Comparison of ENCODE assay signal across 24 cellular contexts in the genomic region with DNA sequence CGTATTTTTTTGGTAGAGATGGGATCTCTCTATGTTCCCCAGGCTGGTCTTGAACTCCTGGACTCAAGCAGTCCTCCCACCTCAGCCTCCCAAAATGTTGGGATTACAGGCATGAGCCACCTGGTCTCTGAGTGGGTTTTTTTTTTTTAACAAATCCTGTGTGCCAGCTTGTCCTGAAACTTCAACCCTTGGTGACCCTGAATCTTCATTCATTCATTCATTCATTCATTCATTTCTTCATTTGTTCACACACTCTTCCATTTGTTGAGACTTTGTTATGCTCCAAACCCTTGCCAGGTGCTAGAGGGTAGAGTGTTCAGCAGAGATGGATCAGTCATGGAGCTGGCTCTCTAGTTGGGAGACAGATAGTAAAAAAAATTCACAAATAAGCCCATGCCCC. TPM values are rescaled to one million over a fixed set of nuclear protein-coding genes. Genes with fewer than 3 reads are reported as not detected.
DNase-seq lines count a peak whose midpoint lies in the region; ATAC-seq, FAIRE-seq and TF ChIP-seq lines count a peak whose summit lies in the region.
"Had no signal": no experiment of that assay in that cellular context is flagged by ENCODE, and none has a peak within 500 bp of the region (broad histone marks: within the 10 kb centered on the region; RNA-seq: fewer than 3 reads in every experiment).

No MANE protein-coding gene starts in this region.

- H3K79me2 ChIP-seq in HepG2 (ENCODE audit: insufficient read depth, low read length) (no peaks in the 10 kb centered on the region), K562 (ENCODE audit: control insufficient read depth, insufficient read depth, low read length) (no peaks in the 10 kb centered on the region), neural progenitor cell (ENCODE audit: low read depth) (no peaks in the 10 kb centered on the region)

- no peaks in the 10 kb centered on the region for H3K9me1 ChIP-seq in K562 (ENCODE audit: control insufficient read depth, insufficient read depth, low read length)

- DNase-seq in HepG2 (ENCODE audit: low spot score) = no peak
- DNase-seq in right lobe of liver = no peak
- DNase-seq in K562 (ENCODE audit: extremely low read depth in 1 of 4, low spot score in 3 of 4) = no peak
- DNase-seq in neural progenitor cell (ENCODE audit: low spot score) = no peak
- DNase-seq in omental fat pad (ENCODE audit: low spot score) = no peak
- DNase-seq in COLO829 (ENCODE audit: low spot score) = no peak
- DNase-seq: AML-193; CD4-positive, alpha-beta T cell; CD8-positive, alpha-beta T cell; COR-L47; DMS 273 treated with DMSO at 0.1 percent for 48 hours; DMS153; DMS53; DMS79; DND-41; EL; GDM1 had no signal

- peaks cover 40% of the 10 kb centered on the region for H3F3A ChIP-seq in neural progenitor cell (ENCODE audit: low read depth)

- intact Hi-C loops in HepG2 (cut with micrococcal nuclease; ENCODE audit: unreplicated experiment) = no loop called here
- intact Hi-C loops in right lobe of liver (cut with DNase I) = loop anchor here in 1 of 2 donors (10.0 kb wide), 1 partner anchor 62 kb away; no protein-coding TSS in a partner anchor
- intact Hi-C loops in K562 (cut with micrococcal nuclease) = no loop called here

- TF ChIP-seq RAD21 in HepG2 (CRISPR knock-in tag; IDR thresholded peaks at IDR 0.05) (no peak), K562 (CRISPR knock-in tag; conservative IDR thresholded peaks at IDR 0.05 in 1 of 2, IDR thresholded peaks at IDR 0.05 in 1 of 2) (no peak)

- in situ Hi-C loops in HepG2 (cut with HindIII; ENCODE audit: extremely low pct_ligation_motif_present, low pct_unique_long_range_greater_than_20kb) (no loop called here), K562 (cut with MboI) (no loop called here)

- H3K27me3 Mint-ChIP-seq in neural progenitor cell (ENCODE audit: insufficient read depth, low read depth) = peaks cover 2% of the 10 kb centered on the region

- no peak for ATAC-seq in HepG2
- no peak for ATAC-seq in right lobe of liver
- no peak for ATAC-seq in K562
- ATAC-seq in omental fat pad (ENCODE audit: low FRiP score) = no peak
- ATAC-seq: A549; CD8-positive, alpha-beta T cell had no signal

- H3K9me3 ChIP-seq in HepG2 (ENCODE audit: low read length) = peaks cover 12% of the 10 kb centered on the region
- no peaks in the 10 kb centered on the region for H3K9me3 ChIP-seq in right lobe of liver
- peaks cover 4% of the 10 kb centered on the region; the same call in 1 of the 2 replicates for H3K9me3 ChIP-seq in K562 (replicated peaks; ENCODE audit: control insufficient read depth, insufficient read depth, low read depth, low read length)
- no peaks in the 10 kb centered on the region for H3K9me3 ChIP-seq in neural progenitor cell (ENCODE audit: low read depth)

- 36% methylated on average over 1 of the region's 1 CpG for WGBS in HepG2 (ENCODE audit: low lambda C conversion rate)
- WGBS in right lobe of liver (ENCODE audit: insufficient coverage, low coverage, low lambda C conversion rate, missing lambda C conversion rate) = 43% methylated on average over 1 of the region's 1 CpG
- WGBS in K562 (ENCODE audit: insufficient coverage, low coverage, missing lambda C conversion rate) = 6% methylated on average over 1 of the region's 1 CpG

- no peaks in the 10 kb centered on the region for H3K36me3 ChIP-seq in HepG2 (replicated peaks in 1 of 2; ENCODE audit: control insufficient read depth in 1 of 2, insufficient read depth in 2 of 2, low read length in 2 of 2)
- H3K36me3 ChIP-seq in right lobe of liver = no peaks in the 10 kb centered on the region
- H3K36me3 ChIP-seq in K562 (ENCODE audit: control insufficient read depth, insufficient read depth, low read length) = no peaks in the 10 kb centered on the region
- no peaks in the 10 kb centered on the region for H3K36me3 ChIP-seq in neural progenitor cell
- H3K36me3 ChIP-seq: BLaER1 treated with 17β-estradiol and CSF1 and Interleukin-3, amounts not matched to agents 10 nM and 100 nM had no signal

- POLR2A ChIA-PET in HepG2 (lab: Yijun Ruan, JAX) = interaction anchor here (1.7 kb wide), 1 partner anchor 12 kb away, joined by 4 read pairs; a partner anchor contains a TSS
- POLR2A ChIA-PET in K562 (lab: Yijun Ruan, JAX) = interaction anchor here (0.6 to 1.4 kb wide), 2 partner anchors 12 to 29 kb away, joined by 5 read pairs; a partner anchor contains a TSS

- H3K4me3 ChIP-seq in HepG2 (replicated peaks in 1 of 3; ENCODE audit: insufficient read depth in 1 of 3, low read depth in 2 of 3, low read length in 3 of 3) (no peak overlapping the region), right lobe of liver (no peak overlapping the region), K562 (no peak overlapping the region), neural progenitor cell (no peak overlapping the region)
- H3K4me3 ChIP-seq: A549; BLaER1 treated with 17β-estradiol and CSF1 and Interleukin-3, amounts not matched to agents 10 nM and 100 nM had no signal

- no peak overlapping the region for H3K4me2 ChIP-seq in HepG2 (ENCODE audit: low read depth, low read length)
- no peak overlapping the region for H3K4me2 ChIP-seq in K562 (ENCODE audit: insufficient read depth, low read length)
- H3K4me2 ChIP-seq in neural progenitor cell = no peak overlapping the region
- H3K4me2 ChIP-seq: A549 had no signal

- BruUV-seq in HepG2 (replicated peaks; lab: Mats Ljungman, UMichigan) (no TSS peak), K562 (replicated peaks; lab: Mats Ljungman, UMichigan) (no TSS peak)

- H3K9me3 Mint-ChIP-seq in neural progenitor cell = peaks cover 8% of the 10 kb centered on the region

- peaks cover 40% of the 10 kb centered on the region for H3K4me1 Mint-ChIP-seq in neural progenitor cell
- H3K4me1 Mint-ChIP-seq: B cell had no signal

- peak overlapping the region; percentile 12 for H3K27ac Mint-ChIP-seq in neural progenitor cell
- H3K27ac Mint-ChIP-seq: B cell; CD4-positive, alpha-beta T cell; CD8-positive, alpha-beta T cell had no signal

- CTCF ChIA-PET in HepG2 (lab: Yijun Ruan, JAX; ENCODE audit: low intra/inter-chr PET ratio, low total read pairs) = no interaction called here
- CTCF ChIA-PET in K562 (lab: Yijun Ruan, JAX; ENCODE audit: low intra/inter-chr PET ratio) = no interaction called here

- H2AFZ ChIP-seq in HepG2 (ENCODE audit: low read length) (no peak overlapping the region), K562 (ENCODE audit: low read depth, low read length) (no peak overlapping the region), neural progenitor cell (replicated peaks) (no peak overlapping the region)

- peaks cover 0 to 9% of the 10 kb centered on the region in 2 experiments; a peak in 3 of 5 replicates for H3K27me3 ChIP-seq in HepG2 (ENCODE audit: control insufficient read depth in 1 of 2, insufficient read depth in 2 of 2, low read length in 2 of 2)
- H3K27me3 ChIP-seq in right lobe of liver = no peaks in the 10 kb centered on the region
- no peaks in the 10 kb centered on the region for H3K27me3 ChIP-seq in K562 (ENCODE audit: control insufficient read depth in 2 of 2, insufficient read depth in 2 of 2, low read length in 2 of 2)
- no peaks in the 10 kb centered on the region for H3K27me3 ChIP-seq in neural progenitor cell
- H3K27me3 ChIP-seq: BLaER1 treated with 17β-estradiol and CSF1 and Interleukin-3, amounts not matched to agents 10 nM and 100 nM had no signal

- no peak overlapping the region for H3K27ac ChIP-seq in HepG2 (ENCODE audit: extremely low read length, insufficient read depth, low read length)
- no peak overlapping the region for H3K27ac ChIP-seq in right lobe of liver
- H3K27ac ChIP-seq in K562 (ENCODE audit: extremely low read depth, low read depth, low read length) = no peak overlapping the region
- no peak overlapping the region for H3K27ac ChIP-seq in neural progenitor cell
- H3K27ac ChIP-seq: 22Rv1; A549; BLaER1 treated with 17β-estradiol and CSF1 and Interleukin-3, amounts not matched to agents 10 nM and 100 nM; C4-2B had no signal

- no peak for TF ChIP-seq POLR2A in HepG2 (IDR thresholded peaks at IDR 0.05; ENCODE audit: insufficient read depth in 1 of 2, low read depth in 2 of 2, low read length in 2 of 2)
- TF ChIP-seq POLR2A in right lobe of liver (IDR thresholded peaks at IDR 0.05) = no peak
- no peak for TF ChIP-seq POLR2A in K562 (conservative IDR thresholded peaks at IDR 0.05)

- H3K4me1 ChIP-seq in HepG2 (ENCODE audit: insufficient read depth, low read length) = peaks cover 34% of the 10 kb centered on the region
- peaks cover 0 to 10% (median 0%) of the 10 kb centered on the region in 4 donors for H3K4me1 ChIP-seq in right lobe of liver
- H3K4me1 ChIP-seq in K562 (replicated peaks in 1 of 2; ENCODE audit: control insufficient read depth in 2 of 2, insufficient read depth in 2 of 2, low read length in 2 of 2) = peaks cover 8 to 12% of the 10 kb centered on the region in 2 experiments
- H3K4me1 ChIP-seq in neural progenitor cell = peaks cover 43% of the 10 kb centered on the region

- peak overlapping the region; percentile 57 for H3K4me3 Mint-ChIP-seq in neural progenitor cell
- H3K4me3 Mint-ChIP-seq: B cell; CD4-positive, alpha-beta T cell; CD8-positive, alpha-beta T cell had no signal

- no peak for TF ChIP-seq CTCF in HepG2 (CRISPR knock-in tag; IDR thresholded peaks at IDR 0.05)
- no peak for TF ChIP-seq CTCF in right lobe of liver (IDR thresholded peaks at IDR 0.05)
- no peak for TF ChIP-seq CTCF in K562 (IDR thresholded peaks at IDR 0.05 in 2 of 3, conservative IDR thresholded peaks at IDR 0.05 in 1 of 3; ENCODE audit: insufficient read depth in 2 of 3, low read depth in 1 of 3, low read length in 3 of 3)
- TF ChIP-seq CTCF in neural progenitor cell (IDR thresholded peaks at IDR 0.05) = no peak
- no peak for TF ChIP-seq CTCF in omental fat pad (IDR thresholded peaks at IDR 0.05)

- no peak for TF ChIP-seq EP300 in HepG2 (IDR thresholded peaks at IDR 0.05; ENCODE audit: low read depth in 2 of 2, low read length in 2 of 2)
- TF ChIP-seq EP300 in HepG2 (CRISPR knock-in tag; IDR thresholded peaks at IDR 0.05; ENCODE audit: borderline replicate concordance) = no peak
- no peak for TF ChIP-seq EP300 in K562 (IDR thresholded peaks at IDR 0.05; ENCODE audit: low read length)

- H3K9ac ChIP-seq in HepG2 (ENCODE audit: insufficient read depth, low read depth, low read length) (no peak overlapping the region), K562 (ENCODE audit: insufficient read depth in 1 of 2, low read depth in 2 of 2, low read length in 2 of 2) (no peak overlapping the region), neural progenitor cell (no peak overlapping the region)
- H3K9ac ChIP-seq: BLaER1 treated with 17β-estradiol and CSF1 and Interleukin-3, amounts not matched to agents 10 nM and 100 nM had no signal

- no peaks in the 10 kb centered on the region for H3K36me3 Mint-ChIP-seq in neural progenitor cell
- H3K36me3 Mint-ChIP-seq: CD8-positive, alpha-beta T cell had no signal

- H4K20me1 ChIP-seq in HepG2 (ENCODE audit: insufficient read depth, low read length) (no peaks in the 10 kb centered on the region), K562 (replicated peaks; ENCODE audit: control insufficient read depth, insufficient read depth, low read length) (no peaks in the 10 kb centered on the region), neural progenitor cell (ENCODE audit: low read depth) (no peaks in the 10 kb centered on the region)
- H4K20me1 ChIP-seq: BLaER1 treated with 17β-estradiol and CSF1 and Interleukin-3, amounts not matched to agents 10 nM and 100 nM had no signal

- FAIRE-seq in HepG2 (lab: Jason Lieb, UNC) (no peak), K562 (lab: Jason Lieb, UNC) (no peak)
- FAIRE-seq: A549, GM12891, GM19239 had no signal

RNA-seq across cellular contexts. Expression of a gene that starts 12.0 kb away (rescaled TPM):
- total RNA-seq in HepG2 (2016; rRNA removed; fragmentation: Illumina TruSeq; extraction: Trizol) (18.6 and 39.5 TPM in 2 replicates), right lobe of liver (10 to 100 TPM; 17.5 to 42.9 (median 31.4) TPM), K562 (2014; rRNA removed) (9.4 and 10.5 TPM in 2 replicates), K562 (2014; rRNA removed; fragmentation: Illumina TruSeq; extraction: Trizol) (27.9 and 29.5 TPM in 2 replicates), K562 (2015; rRNA removed; fragmentation: Illumina TruSeq; extraction: Trizol) (22.7 and 25.7 TPM in 2 replicates), K562 (2021) (50.7 and 50.8 TPM in 2 replicates), neural progenitor cell (ENCODE audit: low replicate concordance) (26.0 and 31.9 TPM in 2 replicates), omental fat pad (10 to 100 TPM; 21.4 to 26.8 (median 23.6) TPM)
- total RNA-seq in HepG2 (2016; cell fraction: cytosol; rRNA removed; fragmentation: Illumina TruSeq; extraction: Trizol; ENCODE audit: low read depth) = 8.4 and 10.3 TPM in 2 replicates
- 17.8 and 34.8 TPM in 2 replicates for total RNA-seq in HepG2 (2016; cell fraction: insoluble cytoplasmic fraction; rRNA removed; fragmentation: Illumina TruSeq; extraction: Trizol)
- total RNA-seq in HepG2 (2016; cell fraction: membrane; rRNA removed; fragmentation: Illumina TruSeq; extraction: Trizol) = 22.3 and 22.4 TPM in 2 replicates
- total RNA-seq in HepG2 (2016; cell fraction: nucleus; rRNA removed; fragmentation: Illumina TruSeq; extraction: Trizol) = 26.5 and 27.8 TPM in 2 replicates
- polyA plus RNA-seq in HepG2 (2011; rRNA removed) (40.5 and 48.5 TPM in 2 replicates), K562 (2011; rRNA removed) (22.6 and 40.3 TPM in 2 replicates), K562 (2014; fragmentation: Illumina TruSeq; extraction: Trizol) (51.0 and 51.2 TPM in 2 replicates), K562 (2014; fragmentation: Nextera tagmentation; extraction: Ambion mirVana) (1 to 10 TPM; 3.4 to 8.4 TPM), K562 (2014; rRNA removed) (32.7 and 34.3 TPM in 2 replicates)
- 28.8 and 43.5 TPM in 2 replicates for polyA plus RNA-seq in HepG2 (2011; cell fraction: cytosol; rRNA removed)
- 25.8 and 29.7 TPM in 2 replicates for polyA plus RNA-seq in HepG2 (2011; cell fraction: nucleus; rRNA removed)
- polyA plus RNA-seq in HepG2 (2012) = 65.3 and 69.0 TPM in 2 replicates
- polyA plus RNA-seq in HepG2 (2016; cell fraction: cytosol; fragmentation: Illumina TruSeq; extraction: Trizol; ENCODE audit: low read depth) = 10.2 and 12.1 TPM in 2 replicates
- 58.7 and 72.2 TPM in 2 replicates for polyA plus RNA-seq in HepG2 (2016; cell fraction: insoluble cytoplasmic fraction; fragmentation: Illumina TruSeq; extraction: Trizol; ENCODE audit: low read depth)
- polyA plus RNA-seq in HepG2 (2016; cell fraction: membrane; fragmentation: Illumina TruSeq; extraction: Trizol; ENCODE audit: low read depth) = 23.4 and 25.9 TPM in 2 replicates
- 58.8 and 66.1 TPM in 2 replicates for polyA plus RNA-seq in HepG2 (2016; cell fraction: nucleus; fragmentation: Illumina TruSeq; extraction: Trizol; ENCODE audit: insufficient read depth, low read depth)
- polyA minus RNA-seq in HepG2 (2011; rRNA and poly(A)+ RNA removed; ENCODE audit: low replicate concordance) = 31.5 and 42.0 TPM in 2 replicates
- polyA minus RNA-seq in HepG2 (2011; cell fraction: cytosol; rRNA and poly(A)+ RNA removed) = 26.7 and 39.2 TPM in 2 replicates
- 50.6 and 58.1 TPM in 2 replicates for polyA minus RNA-seq in HepG2 (2011; cell fraction: nucleus; rRNA and poly(A)+ RNA removed)
- 28.5 and 56.2 TPM in 2 replicates for total RNA-seq in K562 (2011; cell fraction: chromatin; rRNA removed; ENCODE audit: low replicate concordance)
- 14.8 and 19.5 TPM in 2 replicates for total RNA-seq in K562 (2011; cell fraction: nucleolus; rRNA removed)
- 43.9 and 84.6 TPM in 2 replicates for total RNA-seq in K562 (2011; cell fraction: nucleoplasm; rRNA removed)
- polyA plus RNA-seq in K562 (2011; cell fraction: cytosol; rRNA removed) = 18.5 and 29.2 TPM in 2 replicates
- polyA plus RNA-seq in K562 (2011; cell fraction: nucleus; rRNA removed) = 22.9 and 26.1 TPM in 2 replicates
- 41.2 and 44.4 TPM in 2 replicates for polyA plus RNA-seq in K562 (2012)
- 25.1 and 32.6 TPM in 2 replicates for polyA minus RNA-seq in K562 (2011; rRNA and poly(A)+ RNA removed)
- polyA minus RNA-seq in K562 (2011; cell fraction: cytosol; rRNA and poly(A)+ RNA removed) = 23.1 and 26.0 TPM in 2 replicates
- 12.1 and 20.3 TPM in 2 replicates for polyA minus RNA-seq in K562 (2011; cell fraction: nucleus; rRNA and poly(A)+ RNA removed)
